Comparison of ENCODE assay signal across 10 cellular contexts in genomic region chr12:69475237-69475984, GRCh38. TPM values are rescaled to one million over a fixed set of nuclear protein-coding genes. Genes with fewer than 3 reads are reported as not detected.
DNase-seq lines count a peak whose midpoint lies in the region; ATAC-seq and TF ChIP-seq lines count a peak whose summit lies in the region.
"Had no signal": no experiment of that assay in that cellular context is flagged by ENCODE, and none has a peak within 500 bp of the region (broad histone marks: within the 10 kb centered on the region; RNA-seq: fewer than 3 reads in every experiment).

No MANE protein-coding gene starts in this region.

- peaks cover 79% of the 10 kb centered on the region for H4K20me1 ChIP-seq in SK-N-SH (ENCODE audit: insufficient read depth)

- no peak overlapping the region for H3K4me2 ChIP-seq in SK-N-SH

- no peaks in the 10 kb centered on the region for H3K27me3 Mint-ChIP-seq in endodermal cell (ENCODE audit: insufficient read depth)
- H3K27me3 Mint-ChIP-seq in effector memory CD8-positive, alpha-beta T cell: no peaks in the 10 kb centered on the region
- H3K27me3 Mint-ChIP-seq: activated naive CD4-positive, alpha-beta T cell treated with anti-CD3 and anti-CD28 coated beads, Interleukin-2, amount 50 U/mL, for 24 hours had no signal

- H3K4me1 ChIP-seq in SK-N-SH (ENCODE audit: control insufficient read depth in 1 of 2, insufficient read depth in 2 of 2, low read depth in 1 of 2, low read length in 1 of 2) (peaks cover 14 to 19% of the 10 kb centered on the region in 2 experiments; a peak in 3 of 4 replicates), endodermal cell (ENCODE audit: control insufficient read depth, insufficient read depth, low read length) (peaks cover 3% of the 10 kb centered on the region), upper lobe of left lung (peaks cover 40 to 54% (median 51%) of the 10 kb centered on the region in 4 donors)

- CTCF ChIA-PET in SK-N-SH (lab: Yijun Ruan, JAX): interaction anchor here (0.7 to 1.4 kb wide), 2 partner anchors 95 to 110 kb away, joined by 3 read pairs; partner anchors contain the start of gene CCT2

- TF ChIP-seq EP300 in SK-N-SH (IDR thresholded peaks at IDR 0.05; ENCODE audit: borderline replicate concordance in 1 of 2, low read depth in 1 of 2, low read length in 1 of 2): no peak
- TF ChIP-seq EP300 in upper lobe of left lung (IDR thresholded peaks at IDR 0.05): no peak

- peaks cover 0 to 11% of the 10 kb centered on the region in 2 experiments for H3K36me3 ChIP-seq in SK-N-SH (replicated peaks in 1 of 2; ENCODE audit: control insufficient read depth in 1 of 2, insufficient read depth in 2 of 2, low read length in 1 of 2)
- H3K36me3 ChIP-seq in endodermal cell (ENCODE audit: control insufficient read depth, insufficient read depth, low read length): peaks cover 17% of the 10 kb centered on the region
- H3K36me3 ChIP-seq in upper lobe of left lung: no peaks in the 10 kb centered on the region

- TF ChIP-seq POLR2A in upper lobe of left lung (IDR thresholded peaks at IDR 0.05): no peak

- no peaks in the 10 kb centered on the region for H3K9me3 Mint-ChIP-seq in endodermal cell
- H3K9me3 Mint-ChIP-seq in effector memory CD8-positive, alpha-beta T cell: no peaks in the 10 kb centered on the region
- H3K9me3 Mint-ChIP-seq: activated naive CD4-positive, alpha-beta T cell treated with anti-CD3 and anti-CD28 coated beads, Interleukin-2, amount 50 U/mL, for 24 hours had no signal

- H3K36me3 Mint-ChIP-seq in endodermal cell (ENCODE audit: low read depth): peaks cover 4% of the 10 kb centered on the region
- no peaks in the 10 kb centered on the region for H3K36me3 Mint-ChIP-seq in effector memory CD8-positive, alpha-beta T cell (ENCODE audit: insufficient read depth)

- 78% methylated on average over 7 of the region's 7 CpGs for WGBS in SK-N-SH (ENCODE audit: low lambda C conversion rate)
- WGBS in endodermal cell (ENCODE audit: insufficient coverage in 1 of 2, insufficient read length in 1 of 2), 2 experiments: 84 to 94% methylated on average over 3 to 7 of the region's 7 CpGs
- 56 to 62% methylated on average over 7 of the region's 7 CpGs for WGBS in upper lobe of left lung, 2 donors

- H3F3A ChIP-seq in SK-N-SH (replicated peaks; ENCODE audit: insufficient read depth): no peaks in the 10 kb centered on the region

- H3K4me3 ChIP-seq in SK-N-SH (ENCODE audit: low read depth in 2 of 2, low read length in 1 of 2) (no peak overlapping the region), endodermal cell (ENCODE audit: low read length) (peak overlapping the region; percentile 27), upper lobe of left lung (peak overlapping the region in 1 of 4 donors; percentile 9)

- no peak for TF ChIP-seq RAD21 in SK-N-SH (IDR thresholded peaks at IDR 0.05; ENCODE audit: low read length)

- POLR2A ChIA-PET in SK-N-SH (lab: Yijun Ruan, JAX): no interaction called here

- H3K27ac Mint-ChIP-seq in endodermal cell: peak overlapping the region; percentile 20
- H3K27ac Mint-ChIP-seq in effector memory CD8-positive, alpha-beta T cell: peak overlapping the region in 1 of 2 donors; percentile 63
- H3K27ac Mint-ChIP-seq: activated naive CD4-positive, alpha-beta T cell treated with anti-CD3 and anti-CD28 coated beads, Interleukin-2, amount 50 U/mL, for 24 hours had no signal

- peaks cover 45% of the 10 kb centered on the region for H3K4me1 Mint-ChIP-seq in endodermal cell
- H3K4me1 Mint-ChIP-seq in effector memory CD8-positive, alpha-beta T cell (ENCODE audit: low read depth in 2 of 2): peaks cover 29 to 67% of the 10 kb centered on the region in 2 donors

- H3K9ac ChIP-seq in SK-N-SH: no peak overlapping the region
- no peak overlapping the region for H3K9ac ChIP-seq in endodermal cell (ENCODE audit: extremely low read depth, low read length, poor library complexity, severe bottlenecking)

- H3K9me3 ChIP-seq in SK-N-SH (no peaks in the 10 kb centered on the region), endodermal cell (ENCODE audit: control insufficient read depth, low read length) (no peaks in the 10 kb centered on the region), upper lobe of left lung (no peaks in the 10 kb centered on the region)

- H3K79me2 ChIP-seq in SK-N-SH (ENCODE audit: insufficient read depth): peaks cover 99% of the 10 kb centered on the region

- no peaks in the 10 kb centered on the region for H3K9me2 ChIP-seq in SK-N-SH

- no peaks in the 10 kb centered on the region for H3K27me3 ChIP-seq in SK-N-SH (ENCODE audit: insufficient read depth)
- H3K27me3 ChIP-seq in endodermal cell (ENCODE audit: control insufficient read depth, insufficient read depth, low read length, poor library complexity, severe bottlenecking): no peaks in the 10 kb centered on the region
- H3K27me3 ChIP-seq in upper lobe of left lung: no peaks in the 10 kb centered on the region

- TF ChIP-seq CTCF in SK-N-SH (IDR thresholded peaks at IDR 0.05) (no peak), endodermal cell (conservative IDR thresholded peaks at IDR 0.05) (no peak), upper lobe of left lung (IDR thresholded peaks at IDR 0.05) (no peak)

- H3K4me3 Mint-ChIP-seq in endodermal cell: no peak overlapping the region
- peak overlapping the region in 1 of 2 donors; percentile 5 for H3K4me3 Mint-ChIP-seq in effector memory CD8-positive, alpha-beta T cell
- H3K4me3 Mint-ChIP-seq: activated naive CD4-positive, alpha-beta T cell treated with anti-CD3 and anti-CD28 coated beads, Interleukin-2, amount 50 U/mL, for 24 hours had no signal

- DNase-seq in SK-N-SH (peak; percentile 8), endodermal cell (no peak), midbrain (lab: John Stamatoyannopoulos, UW) (peak; percentile 53), upper lobe of left lung (no peak), cortex of kidney (lab: John Stamatoyannopoulos, UW) (no peak)
- no peak for DNase-seq in effector memory CD8-positive, alpha-beta T cell
- DNase-seq: stimulated activated naive CD4-positive, alpha-beta T cell treated with Interleukin-2 at 50 U/mL for 16 hours had no signal

- no peak overlapping the region for H2AFZ ChIP-seq in SK-N-SH (ENCODE audit: low read depth)

- ATAC-seq in SK-N-SH treated with all-trans-retinoic acid at 6 μM for 48 hours (no peak), upper lobe of left lung (ENCODE audit: low FRiP score in 2 of 2) (peak in 1 of 2 donors; percentile 50), GM18867 (IDR thresholded peaks at IDR 0.05; ENCODE audit: unreplicated experiment) (no peak)
- no peak for ATAC-seq in effector memory CD8-positive, alpha-beta T cell (replicated peaks)

- H3K27ac ChIP-seq in SK-N-SH (ENCODE audit: low read depth in 2 of 2, low read length in 1 of 2): peak overlapping the region in 1 of 2 experiments; percentile 49; a peak in 1 of 4 replicates
- peak overlapping the region; percentile 55 for H3K27ac ChIP-seq in endodermal cell (ENCODE audit: low read depth, low read length)
- peak overlapping the region; percentile 30 to 62 (median 50) for H3K27ac ChIP-seq in upper lobe of left lung

TF ChIP-seq in SK-N-SH, 30 proteins besides CTCF, POLR2A, EP300 and RAD21:
- TF ChIP-seq MAX (IDR thresholded peaks at IDR 0.05; ENCODE audit: low read depth): no peak
- no peak for TF ChIP-seq ELF1 (IDR thresholded peaks at IDR 0.05)
- no peak for TF ChIP-seq FOSL2 (IDR thresholded peaks at IDR 0.05; ENCODE audit: borderline replicate concordance, low read depth)

TF ChIP-seq in SK-N-SH treated with all-trans-retinoic acid at 6 μM for 48 hours, 23 proteins besides CTCF, POLR2A, EP300 and RAD21 (continues in another document):
- TF ChIP-seq GLIS3 (CRISPR knock-in tag; IDR thresholded peaks at IDR 0.05): no peak
- TF ChIP-seq, protein P1, sequence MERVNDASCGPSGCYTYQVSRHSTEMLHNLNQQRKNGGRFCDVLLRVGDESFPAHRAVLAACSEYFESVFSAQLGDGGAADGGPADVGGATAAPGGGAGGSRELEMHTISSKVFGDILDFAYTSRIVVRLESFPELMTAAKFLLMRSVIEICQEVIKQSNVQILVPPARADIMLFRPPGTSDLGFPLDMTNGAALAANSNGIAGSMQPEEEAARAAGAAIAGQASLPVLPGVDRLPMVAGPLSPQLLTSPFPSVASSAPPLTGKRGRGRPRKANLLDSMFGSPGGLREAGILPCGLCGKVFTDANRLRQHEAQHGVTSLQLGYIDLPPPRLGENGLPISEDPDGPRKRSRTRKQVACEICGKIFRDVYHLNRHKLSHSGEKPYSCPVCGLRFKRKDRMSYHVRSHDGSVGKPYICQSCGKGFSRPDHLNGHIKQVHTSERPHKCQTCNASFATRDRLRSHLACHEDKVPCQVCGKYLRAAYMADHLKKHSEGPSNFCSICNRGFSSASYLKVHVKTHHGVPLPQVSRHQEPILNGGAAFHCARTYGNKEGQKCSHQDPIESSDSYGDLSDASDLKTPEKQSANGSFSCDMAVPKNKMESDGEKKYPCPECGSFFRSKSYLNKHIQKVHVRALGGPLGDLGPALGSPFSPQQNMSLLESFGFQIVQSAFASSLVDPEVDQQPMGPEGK (CRISPR knock-in tag; IDR thresholded peaks at IDR 0.05; ENCODE audit: borderline replicate concordance): no peak
- no peak for TF ChIP-seq TCF4 (CRISPR knock-in tag; IDR thresholded peaks at IDR 0.05; ENCODE audit: borderline replicate concordance)
- TF ChIP-seq ISL1 (CRISPR knock-in tag; IDR thresholded peaks at IDR 0.05): no peak
- no peak for TF ChIP-seq TOX (CRISPR knock-in tag; IDR thresholded peaks at IDR 0.05; ENCODE audit: borderline replicate concordance)
- no peak for TF ChIP-seq CSDC2 (CRISPR knock-in tag; IDR thresholded peaks at IDR 0.05)
- TF ChIP-seq POU6F1 (CRISPR knock-in tag; IDR thresholded peaks at IDR 0.05; ENCODE audit: borderline replicate concordance, low read depth): no peak
- TF ChIP-seq OSR1 (CRISPR knock-in tag; IDR thresholded peaks at IDR 0.05): no peak
- TF ChIP-seq RARB (CRISPR knock-in tag; IDR thresholded peaks at IDR 0.05): no peak
- no peak for TF ChIP-seq ZFP3 (CRISPR knock-in tag; IDR thresholded peaks at IDR 0.05)

RNA-seq across cellular contexts. Expression of gene FRS2, which starts 5.2 kb away (rescaled TPM):
- 7.1 and 9.6 TPM in 2 replicates for polyA plus RNA-seq in SK-N-SH (2012; rRNA removed)
- 9.6 and 10.6 TPM in 2 replicates for polyA plus RNA-seq in SK-N-SH (2012; cell fraction: cytosol; rRNA removed)
- 5.8 and 13.9 TPM in 2 replicates for polyA plus RNA-seq in SK-N-SH (2012; cell fraction: nucleus; rRNA removed)
- total RNA-seq in endodermal cell: 10 to 100 TPM; 63.1 to 65.8 TPM
- 32.6 TPM for polyA plus RNA-seq in endodermal cell (2013, experiment 1 of 2)
- 37.5 TPM for polyA plus RNA-seq in endodermal cell (2013, experiment 2 of 2)
- 10 to 100 TPM; 14.3 to 54.1 (median 24.7) TPM for total RNA-seq in upper lobe of left lung

Comparison
In these comparisons a context has a peak if more than half of its experiments do, and no peak if none do; other contexts are left out.
1. DNase-seq: peak in SK-N-SH (single experiment) and midbrain (single experiment); none in endodermal cell (single experiment), upper lobe of left lung (0 of 2), cortex of kidney (single experiment) and effector memory CD8-positive, alpha-beta T cell (0 of 3).